ENCODE assay signal across 13 cellular contexts in the genomic region with DNA sequence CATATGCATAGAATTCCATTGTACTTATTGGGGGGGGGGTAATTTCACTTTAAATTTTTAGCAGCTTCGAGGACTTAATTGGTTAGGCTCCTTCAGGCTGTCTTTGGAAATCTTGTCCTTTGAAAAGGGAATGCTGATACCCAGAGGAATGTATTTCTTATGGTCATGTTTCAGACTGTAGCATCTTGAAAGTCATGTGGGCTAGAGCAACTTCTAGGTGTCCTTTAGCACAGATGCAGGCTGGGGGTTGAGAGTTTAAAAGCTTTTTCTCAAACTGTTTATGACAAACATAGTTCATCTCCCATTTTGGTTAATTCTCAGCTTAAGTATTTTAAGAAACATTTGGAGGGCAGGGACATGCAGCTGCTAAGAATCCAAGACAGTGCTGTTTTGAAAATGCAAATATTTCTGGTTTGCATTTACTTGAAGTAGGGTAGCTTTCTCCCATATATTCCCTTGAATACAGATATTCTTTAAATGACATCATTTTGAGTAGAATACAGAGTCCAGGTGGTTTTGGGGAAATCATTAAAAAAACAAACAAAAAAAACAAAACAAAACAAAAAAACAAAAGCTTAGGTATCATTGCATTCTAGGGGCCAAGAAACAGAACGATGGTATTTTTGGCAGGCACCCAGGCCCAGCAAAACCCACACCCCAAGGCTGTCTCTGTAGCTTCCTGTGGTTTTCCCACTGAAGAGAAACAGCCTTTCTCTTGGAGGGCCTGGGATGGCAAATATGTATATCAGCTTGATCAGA.
DNase-seq lines count a peak whose midpoint lies in the region; ATAC-seq, FAIRE-seq and TF ChIP-seq lines count a peak whose summit lies in the region.
"Had no signal": no experiment of that assay in that cellular context is flagged by ENCODE, and none has a peak within 500 bp of the region (broad histone marks: within the 10 kb centered on the region; RNA-seq: fewer than 3 reads in every experiment).

No MANE protein-coding gene starts in this region.

- POLR2A ChIA-PET in HepG2 (lab: Yijun Ruan, JAX): no interaction called here

- no peak overlapping the region for H3K4me2 ChIP-seq in HepG2 (ENCODE audit: low read depth, low read length)

- FAIRE-seq in HepG2 (lab: Jason Lieb, UNC): no peak

- H2AFZ ChIP-seq in HepG2 (ENCODE audit: low read length): no peak overlapping the region

- 56% methylated on average over 2 of the region's 2 CpGs for WGBS in HepG2 (ENCODE audit: low lambda C conversion rate)
- 79% methylated on average over 2 of the region's 2 CpGs for WGBS in right lobe of liver (ENCODE audit: insufficient coverage, low coverage, low lambda C conversion rate, missing lambda C conversion rate)

- H3K9me3 ChIP-seq in HepG2 (ENCODE audit: low read length): no peaks in the 10 kb centered on the region
- no peaks in the 10 kb centered on the region for H3K9me3 ChIP-seq in right lobe of liver
- H3K9me3 ChIP-seq: upper lobe of left lung had no signal

- H3K4me1 ChIP-seq in HepG2 (ENCODE audit: insufficient read depth, low read length) (peaks cover 34% of the 10 kb centered on the region), right lobe of liver (peaks cover 0 to 14% (median 0%) of the 10 kb centered on the region in 4 donors)

- H3K27me3 ChIP-seq in HepG2 (ENCODE audit: control insufficient read depth in 1 of 2, insufficient read depth in 2 of 2, low read length in 2 of 2) (no peaks in the 10 kb centered on the region), right lobe of liver (no peaks in the 10 kb centered on the region)
- H3K27me3 ChIP-seq: upper lobe of left lung had no signal

- TF ChIP-seq EP300 in HepG2 (IDR thresholded peaks at IDR 0.05; ENCODE audit: low read depth in 2 of 2, low read length in 2 of 2): no peak
- TF ChIP-seq EP300 in HepG2 (CRISPR knock-in tag; IDR thresholded peaks at IDR 0.05; ENCODE audit: borderline replicate concordance): no peak

- intact Hi-C loops in HepG2 (cut with micrococcal nuclease; ENCODE audit: unreplicated experiment): no loop called here
- intact Hi-C loops in right lobe of liver (cut with DNase I): no loop called here

- no peak overlapping the region for H3K27ac ChIP-seq in HepG2 (ENCODE audit: extremely low read length, insufficient read depth, low read length)
- H3K27ac ChIP-seq in right lobe of liver: no peak overlapping the region
- H3K27ac ChIP-seq: upper lobe of left lung had no signal

- CTCF ChIA-PET in HepG2 (lab: Yijun Ruan, JAX; ENCODE audit: low intra/inter-chr PET ratio, low total read pairs): no interaction called here

- H3K36me3 ChIP-seq in HepG2 (replicated peaks in 1 of 2; ENCODE audit: control insufficient read depth in 1 of 2, insufficient read depth in 2 of 2, low read length in 2 of 2): no peaks in the 10 kb centered on the region
- H3K36me3 ChIP-seq in right lobe of liver: no peaks in the 10 kb centered on the region

- TF ChIP-seq CTCF in HepG2 (CRISPR knock-in tag; IDR thresholded peaks at IDR 0.05): no peak
- TF ChIP-seq CTCF in right lobe of liver (IDR thresholded peaks at IDR 0.05): no peak
- no peak for TF ChIP-seq CTCF in fibroblast of the aortic adventitia (IDR thresholded peaks at IDR 0.05; ENCODE audit: insufficient read depth, low read length)

- H3K4me3 ChIP-seq in HepG2 (replicated peaks in 1 of 3; ENCODE audit: insufficient read depth in 1 of 3, low read depth in 2 of 3, low read length in 3 of 3): no peak overlapping the region
- no peak overlapping the region for H3K4me3 ChIP-seq in right lobe of liver
- H3K4me3 ChIP-seq in fibroblast of the aortic adventitia (ENCODE audit: low read depth, low read length): no peak overlapping the region
- H3K4me3 ChIP-seq: upper lobe of left lung had no signal

- no peak for TF ChIP-seq RAD21 in HepG2 (CRISPR knock-in tag; IDR thresholded peaks at IDR 0.05)

- ATAC-seq in HepG2 (no peak), right lobe of liver (no peak), GM18520 (IDR thresholded peaks at IDR 0.05; ENCODE audit: unreplicated experiment) (no peak)
- ATAC-seq: activated T-cell treated with anti-CD3 and anti-CD28 coated beads, Interleukin-2, amount 50 U/mL, for 4 hours; PC-3 had no signal

- H3K9ac ChIP-seq in HepG2 (ENCODE audit: insufficient read depth, low read depth, low read length): no peak overlapping the region

- BruUV-seq in HepG2 (replicated peaks; lab: Mats Ljungman, UMichigan): no TSS peak

- TF ChIP-seq POLR2A in HepG2 (IDR thresholded peaks at IDR 0.05; ENCODE audit: insufficient read depth in 1 of 2, low read depth in 2 of 2, low read length in 2 of 2): no peak
- no peak for TF ChIP-seq POLR2A in right lobe of liver (IDR thresholded peaks at IDR 0.05)

- DNase-seq in HepG2 (ENCODE audit: low spot score): no peak
- DNase-seq in right lobe of liver: no peak
- DNase-seq in T1000 (lab: John Stamatoyannopoulos, UW): peak; percentile 5
- peak; percentile 71 for DNase-seq in fibroblast of the aortic adventitia (ENCODE audit: low read depth)
- DNase-seq in SIG-M5 treated with dmso at 0.1 percent for 504 hours (lab: John Stamatoyannopoulos, UW; ENCODE audit: unreplicated experiment): no peak
- no peak for DNase-seq in NCI-H1930 (lab: John Stamatoyannopoulos, UW)
- DNase-seq in MV-4-11 (lab: John Stamatoyannopoulos, UW): no peak
- DNase-seq: activated T-cell treated with anti-CD3 and anti-CD28 coated beads, Interleukin-2, amount 50 U/mL, for 4 hours; hippocampal formation; NCI-H187 treated with DMSO at 0.1 percent for 48 hours; PC-3; upper lobe of left lung had no signal

- H4K20me1 ChIP-seq in HepG2 (ENCODE audit: insufficient read depth, low read length): no peaks in the 10 kb centered on the region

- in situ Hi-C loops in HepG2 (cut with HindIII; ENCODE audit: extremely low pct_ligation_motif_present, low pct_unique_long_range_greater_than_20kb): no loop called here

- no peaks in the 10 kb centered on the region for H3K79me2 ChIP-seq in HepG2 (ENCODE audit: insufficient read depth, low read length)

TF ChIP-seq in HepG2, 621 proteins besides CTCF, POLR2A, EP300 and RAD21:
- TF ChIP-seq HIVEP1 (CRISPR knock-in tag; IDR thresholded peaks at IDR 0.05) (no peak), RFXANK (CRISPR knock-in tag; IDR thresholded peaks at IDR 0.05) (no peak), ATF7 (IDR thresholded peaks at IDR 0.05) (peak; percentile 33; the same call in 1 of the 2 replicates), ATF7 (CRISPR knock-in tag; IDR thresholded peaks at IDR 0.05) (no peak)

Comparison
In these comparisons a context has a peak if more than half of its experiments do, and no peak if none do; other contexts are left out.
1. DNase-seq: peak in T1000 (single experiment) and fibroblast of the aortic adventitia (single experiment); none in HepG2 (single experiment), right lobe of liver (0 of 3), SIG-M5 treated with dmso at 0.1 percent for 504 hours (single experiment), NCI-H1930 (0 of 2) and MV-4-11 (single experiment).